In genomic region chr2:64606495-64607363, GRCh38 we compare ENCODE assay signal across 8 cellular contexts. TPM values are rescaled to one million over a fixed set of nuclear protein-coding genes. Genes with fewer than 3 reads are reported as not detected.
DNase-seq lines count a peak whose midpoint lies in the region; ATAC-seq, FAIRE-seq and TF ChIP-seq lines count a peak whose summit lies in the region.

No MANE protein-coding gene starts in this region.

- intact Hi-C loops in left ventricle myocardium inferior (cut with micrococcal nuclease): no loop called here

- ATAC-seq in GM18502 (IDR thresholded peaks at IDR 0.05; ENCODE audit: poor library complexity, unreplicated experiment) (peak; percentile 86), HG02840 (IDR thresholded peaks at IDR 0.05; ENCODE audit: low FRiP score, unreplicated experiment) (peak; percentile 82)

- H3K4me3 ChIP-seq in left ventricle myocardium inferior: peak overlapping the region; percentile 41
- H3K4me3 ChIP-seq in small intestine (ENCODE audit: low read depth in 1 of 2, low read length in 2 of 2): no peak overlapping the region

- H3K4me1 ChIP-seq in left ventricle myocardium inferior (peaks cover 25% of the 10 kb centered on the region), small intestine (ENCODE audit: control insufficient read depth in 2 of 2, insufficient read depth in 1 of 2, low read depth in 1 of 2, low read length in 1 of 2) (peaks cover 5 to 8% of the 10 kb centered on the region in 2 donors)

- no peak for TF ChIP-seq CTCF in left ventricle myocardium inferior (IDR thresholded peaks at IDR 0.05; ENCODE audit: borderline replicate concordance)

- DNase-seq in OCI-M1 (lab: John Stamatoyannopoulos, UW) (peak; percentile 89), activated gamma-delta T cell (lab: John Stamatoyannopoulos, UW) (peak; percentile 47), left ventricle myocardium inferior (peak; percentile 88), small intestine (peak; percentile 88), NCI-H2107 (lab: John Stamatoyannopoulos, UW) (no peak), urothelium cell line (ENCODE audit: low spot score) (no peak)

- H3K9me3 ChIP-seq in left ventricle myocardium inferior (replicated peaks): peaks cover 4% of the 10 kb centered on the region
- H3K9me3 ChIP-seq in small intestine (ENCODE audit: control insufficient read depth, low read depth): no peaks in the 10 kb centered on the region

- H3K36me3 ChIP-seq in left ventricle myocardium inferior (no peaks in the 10 kb centered on the region), small intestine (ENCODE audit: control insufficient read depth in 2 of 2, insufficient read depth in 2 of 2, low read length in 2 of 2) (no peaks in the 10 kb centered on the region)

- 44 to 52% (median 47%) methylated on average over 21 of the region's 21 CpGs for WGBS in small intestine, 3 donors

- FAIRE-seq in small intestine (lab: Jason Lieb, UNC): no peak
- FAIRE-seq in urothelium cell line (lab: Jason Lieb, UNC): no peak

- no peak overlapping the region for H3K27ac ChIP-seq in left ventricle myocardium inferior (replicated peaks)
- peak overlapping the region; percentile 42 to 89 for H3K27ac ChIP-seq in small intestine (ENCODE audit: low read depth in 1 of 2, low read length in 1 of 2)

- H3K27me3 ChIP-seq in left ventricle myocardium inferior (ENCODE audit: low read depth) (no peaks in the 10 kb centered on the region), small intestine (ENCODE audit: control insufficient read depth in 2 of 2, insufficient read depth in 2 of 2, low read length in 2 of 2) (no peaks in the 10 kb centered on the region)

RNA-seq across cellular contexts. Expression of gene SERTAD2, which starts 47.0 kb away (rescaled TPM):
- 14.5 TPM for total RNA-seq in left ventricle myocardium inferior
- 1 to 10 TPM; 2.7 to 7.8 (median 3.8) TPM for polyA plus RNA-seq in small intestine

Comparison
In these comparisons a context has a peak if more than half of its experiments do, and no peak if none do; other contexts are left out.
1. DNase-seq: peak in OCI-M1 (single experiment), activated gamma-delta T cell (single experiment), left ventricle myocardium inferior (single experiment) and small intestine (single experiment); none in NCI-H2107 (single experiment) and urothelium cell line (single experiment).